9 cellular contexts compared by ENCODE assay signal in genomic region chr12:74530676-74531075, GRCh38.
"Had no signal": no experiment of that assay in that cellular context is flagged by ENCODE, and none has a peak within 500 bp of the region (broad histone marks: within the 10 kb centered on the region; RNA-seq: fewer than 3 reads in every experiment).

No MANE protein-coding gene starts in this region.

- DNase-seq: H9, HCEC 1CT, HFFc6 had no signal

- H3K27me3 Mint-ChIP-seq: IgD-negative memory B cell had no signal

- H2AFZ ChIP-seq: GM23338 had no signal

- H3K4me3 ChIP-seq: GM23338 had no signal

- H3K36me3 Mint-ChIP-seq: IgD-negative memory B cell had no signal

- H3K4me3 Mint-ChIP-seq: GM23338, H9, HFFc6, IgD-negative memory B cell had no signal

- H3K4me2 ChIP-seq: GM23338 had no signal

- H3K4me1 Mint-ChIP-seq: GM23338, H9 had no signal

- H3K27ac Mint-ChIP-seq: GM23338, H9, HFFc6, IgD-negative memory B cell had no signal

- ATAC-seq: GM23338, HepG2 had no signal

- H3K27ac ChIP-seq: HL-60 had no signal

- H3K9me3 Mint-ChIP-seq: GM23338, H9, HFFc6, IgD-negative memory B cell had no signal

- FAIRE-seq: H1, H54, HepG2 had no signal
